Comparison of ENCODE assay signal across 16 cellular contexts in the genomic region with DNA sequence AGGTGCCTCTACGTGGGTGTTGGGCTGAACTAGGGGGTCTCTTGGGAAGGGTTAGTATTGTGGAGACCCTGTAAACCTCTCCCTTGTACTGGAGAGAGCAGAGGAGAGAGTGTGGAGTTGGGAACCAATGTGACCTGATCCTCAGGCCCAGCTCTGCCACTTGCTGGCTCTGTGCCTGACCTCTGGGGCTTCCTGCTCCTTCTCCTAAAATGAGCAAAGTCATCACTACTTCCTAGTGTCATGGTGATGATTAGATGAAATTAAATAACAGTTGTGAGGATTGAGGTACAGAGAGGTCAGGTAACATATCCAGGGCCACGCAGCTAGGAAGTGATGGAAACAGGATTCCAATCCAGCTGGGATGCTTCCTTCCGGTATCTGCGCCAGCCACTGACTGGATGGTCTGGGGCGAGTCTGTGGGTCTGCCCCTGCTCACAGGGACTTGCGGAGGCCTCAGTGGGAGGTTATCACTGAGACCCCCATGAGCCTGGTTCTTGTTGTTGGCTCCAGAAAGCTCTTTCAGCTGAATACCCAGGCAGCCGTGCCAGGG. TPM values are rescaled to one million over a fixed set of nuclear protein-coding genes. Genes with fewer than 3 reads are reported as not detected.
DNase-seq lines count a peak whose midpoint lies in the region; ATAC-seq and TF ChIP-seq lines count a peak whose summit lies in the region.
"Had no signal": no experiment of that assay in that cellular context is flagged by ENCODE, and none has a peak within 500 bp of the region (broad histone marks: within the 10 kb centered on the region; RNA-seq: fewer than 3 reads in every experiment).

No MANE protein-coding gene starts in this region.

- H3K4me3 Mint-ChIP-seq in activated naive CD4-positive, alpha-beta T cell treated with anti-CD3 and anti-CD28 coated beads, Interleukin-2, amount 10 ng/mL, durations not matched to agents 7 days and 5 days, result no peak overlapping the region
- no peak overlapping the region for H3K4me3 Mint-ChIP-seq in activated naive CD4-positive, alpha-beta T cell treated with anti-CD3 and anti-CD28 coated beads for 36 hours
- H3K4me3 Mint-ChIP-seq in dendritic cell treated with granulocyte-macrophage colony-stimulating factor and Interleukin-4, amounts not matched to agents 40 ng/mL and 50 ng/mL, for 4 days, result no peak overlapping the region
- peak overlapping the region; percentile 52 for H3K4me3 Mint-ChIP-seq in stimulated activated effector memory CD8-positive, alpha-beta T cell treated with anti-CD3 and anti-CD28 coated beads, Interleukin-12 subunit alpha, Interleukin-12 subunit beta, amount 100 ng/mL, for 72 hours
- H3K4me3 Mint-ChIP-seq: activated naive CD8-positive, alpha-beta T cell treated with anti-CD3 and anti-CD28 coated beads, Interleukin-2, amount 50 U/mL, for 24 hours had no signal

- H3K9me2 ChIP-seq in PC-3 (replicated peaks; ENCODE audit: low read length) (no peaks in the 10 kb centered on the region), SK-N-SH (no peaks in the 10 kb centered on the region)

- peaks cover 5% of the 10 kb centered on the region for H3F3A ChIP-seq in PC-3 (ENCODE audit: low read length, unreplicated experiment)
- H3F3A ChIP-seq in SK-N-SH (replicated peaks; ENCODE audit: insufficient read depth), result peaks cover 6% of the 10 kb centered on the region

- no peaks in the 10 kb centered on the region for H3K9me3 Mint-ChIP-seq in activated naive CD4-positive, alpha-beta T cell treated with anti-CD3 and anti-CD28 coated beads, Interleukin-2, amount 10 ng/mL, durations not matched to agents 7 days and 5 days
- no peaks in the 10 kb centered on the region for H3K9me3 Mint-ChIP-seq in activated naive CD4-positive, alpha-beta T cell treated with anti-CD3 and anti-CD28 coated beads for 36 hours
- no peaks in the 10 kb centered on the region for H3K9me3 Mint-ChIP-seq in dendritic cell treated with granulocyte-macrophage colony-stimulating factor and Interleukin-4, amounts not matched to agents 40 ng/mL and 50 ng/mL, for 4 days
- no peaks in the 10 kb centered on the region for H3K9me3 Mint-ChIP-seq in stimulated activated effector memory CD8-positive, alpha-beta T cell treated with anti-CD3 and anti-CD28 coated beads, Interleukin-12 subunit alpha, Interleukin-12 subunit beta, amount 100 ng/mL, for 72 hours
- H3K9me3 Mint-ChIP-seq: activated naive CD8-positive, alpha-beta T cell treated with anti-CD3 and anti-CD28 coated beads, Interleukin-2, amount 50 U/mL, for 24 hours; T-helper 2 cell treated with Interferon-gamma antibody and Interleukin-4, amounts not matched to agents 5 μg/mL and 100 μg/mL, for 36 hours had no signal

- H3K27me3 ChIP-seq in PC-3 (ENCODE audit: low read length) (no peaks in the 10 kb centered on the region), lower lobe of right lung (ENCODE audit: low read depth) (no peaks in the 10 kb centered on the region), SK-N-SH (ENCODE audit: insufficient read depth) (no peaks in the 10 kb centered on the region)

- peaks cover 76% of the 10 kb centered on the region for H3K79me2 ChIP-seq in PC-3 (ENCODE audit: low read length)
- peaks cover 100% of the 10 kb centered on the region for H3K79me2 ChIP-seq in SK-N-SH (ENCODE audit: insufficient read depth)

- TF ChIP-seq CTCF in PC-3 (conservative IDR thresholded peaks at IDR 0.05; ENCODE audit: low read depth, low read length) (no peak), lower lobe of right lung (IDR thresholded peaks at IDR 0.05) (no peak), SK-N-SH (IDR thresholded peaks at IDR 0.05) (no peak)

- POLR2A ChIA-PET in PC-3 (lab: Charles Lee; ENCODE audit: unreplicated experiment), result no interaction called here
- POLR2A ChIA-PET in SK-N-SH (lab: Yijun Ruan, JAX), result interaction anchor here (1.1 kb wide), 1 partner anchor 9 kb away, joined by 4 read pairs; the partner anchor contains the start of gene GALNT10

- H3K4me1 Mint-ChIP-seq in activated naive CD4-positive, alpha-beta T cell treated with anti-CD3 and anti-CD28 coated beads, Interleukin-2, amount 10 ng/mL, durations not matched to agents 7 days and 5 days, result peaks cover 74% of the 10 kb centered on the region
- peaks cover 73% of the 10 kb centered on the region for H3K4me1 Mint-ChIP-seq in activated naive CD4-positive, alpha-beta T cell treated with anti-CD3 and anti-CD28 coated beads for 36 hours (ENCODE audit: low read depth)
- peaks cover 40% of the 10 kb centered on the region for H3K4me1 Mint-ChIP-seq in dendritic cell treated with granulocyte-macrophage colony-stimulating factor and Interleukin-4, amounts not matched to agents 40 ng/mL and 50 ng/mL, for 4 days (ENCODE audit: low read depth)
- peaks cover 78% of the 10 kb centered on the region for H3K4me1 Mint-ChIP-seq in stimulated activated effector memory CD8-positive, alpha-beta T cell treated with anti-CD3 and anti-CD28 coated beads, Interleukin-12 subunit alpha, Interleukin-12 subunit beta, amount 100 ng/mL, for 72 hours

- H3K36me3 Mint-ChIP-seq in activated naive CD4-positive, alpha-beta T cell treated with anti-CD3 and anti-CD28 coated beads, Interleukin-2, amount 10 ng/mL, durations not matched to agents 7 days and 5 days, result peaks cover 18% of the 10 kb centered on the region
- H3K36me3 Mint-ChIP-seq in activated naive CD4-positive, alpha-beta T cell treated with anti-CD3 and anti-CD28 coated beads for 36 hours (ENCODE audit: low read depth), result peaks cover 34% of the 10 kb centered on the region
- H3K36me3 Mint-ChIP-seq in dendritic cell treated with granulocyte-macrophage colony-stimulating factor and Interleukin-4, amounts not matched to agents 40 ng/mL and 50 ng/mL, for 4 days (ENCODE audit: low read depth), result peaks cover 41% of the 10 kb centered on the region
- peaks cover 59% of the 10 kb centered on the region for H3K36me3 Mint-ChIP-seq in stimulated activated effector memory CD8-positive, alpha-beta T cell treated with anti-CD3 and anti-CD28 coated beads, Interleukin-12 subunit alpha, Interleukin-12 subunit beta, amount 100 ng/mL, for 72 hours

- CTCF ChIA-PET in activated naive CD4-positive, alpha-beta T cell treated with anti-CD3 and anti-CD28 coated beads, Interleukin-2, amount 10 ng/mL, durations not matched to agents 7 days and 5 days (lab: Charles Lee), result interaction anchor here (0.8 to 4.4 kb wide), 6 partner anchors 11 to 205 kb away, joined by 3 to 69 read pairs (median 4); no protein-coding TSS in a partner anchor
- CTCF ChIA-PET in activated naive CD4-positive, alpha-beta T cell treated with anti-CD3 and anti-CD28 coated beads for 36 hours (lab: Charles Lee), result interaction anchor here (2.0 to 3.4 kb wide), 3 partner anchors 10 to 205 kb away, joined by 7 to 12 read pairs (median 9); partner anchors contain the start of gene GALNT10
- CTCF ChIA-PET in PC-3 (lab: Charles Lee), result no interaction called here
- CTCF ChIA-PET in SK-N-SH (lab: Yijun Ruan, JAX), result interaction anchor here (1.1 to 3.7 kb wide), 4 partner anchors 10 to 205 kb away, joined by 5 to 30 read pairs (median 9); partner anchors contain the start of gene GALNT10

- no peak for TF ChIP-seq RAD21 in SK-N-SH (IDR thresholded peaks at IDR 0.05; ENCODE audit: low read length)

- WGBS in SK-N-SH (ENCODE audit: low lambda C conversion rate), result 100% methylated on average over 6 of the region's 7 CpGs

- no peak for TF ChIP-seq EP300 in SK-N-SH (IDR thresholded peaks at IDR 0.05; ENCODE audit: borderline replicate concordance in 1 of 2, low read depth in 1 of 2, low read length in 1 of 2)

- H3K27ac ChIP-seq in PC-3 (ENCODE audit: low read length), result peak overlapping the region; percentile 99
- no peak overlapping the region for H3K27ac ChIP-seq in lower lobe of right lung
- H3K27ac ChIP-seq in SK-N-SH (ENCODE audit: low read depth in 2 of 2, low read length in 1 of 2), result no peak overlapping the region
- H3K27ac ChIP-seq: HL-60, parathyroid adenoma had no signal

- no peak overlapping the region for H3K9ac ChIP-seq in PC-3 (ENCODE audit: low read length)
- H3K9ac ChIP-seq in SK-N-SH, result no peak overlapping the region
- H3K9ac ChIP-seq: parathyroid adenoma had no signal

- H3K9me3 ChIP-seq in PC-3 (ENCODE audit: low read length) (no peaks in the 10 kb centered on the region), lower lobe of right lung (no peaks in the 10 kb centered on the region), SK-N-SH (no peaks in the 10 kb centered on the region)
- H3K9me3 ChIP-seq: mucosa of descending colon had no signal

- no peaks in the 10 kb centered on the region for H3K27me3 Mint-ChIP-seq in activated naive CD4-positive, alpha-beta T cell treated with anti-CD3 and anti-CD28 coated beads, Interleukin-2, amount 10 ng/mL, durations not matched to agents 7 days and 5 days
- no peaks in the 10 kb centered on the region for H3K27me3 Mint-ChIP-seq in activated naive CD4-positive, alpha-beta T cell treated with anti-CD3 and anti-CD28 coated beads for 36 hours (ENCODE audit: low read depth)
- no peaks in the 10 kb centered on the region for H3K27me3 Mint-ChIP-seq in dendritic cell treated with granulocyte-macrophage colony-stimulating factor and Interleukin-4, amounts not matched to agents 40 ng/mL and 50 ng/mL, for 4 days
- H3K27me3 Mint-ChIP-seq: activated naive CD8-positive, alpha-beta T cell treated with anti-CD3 and anti-CD28 coated beads, Interleukin-2, amount 50 U/mL, for 24 hours had no signal

- H3K27ac Mint-ChIP-seq in activated naive CD4-positive, alpha-beta T cell treated with anti-CD3 and anti-CD28 coated beads, Interleukin-2, amount 10 ng/mL, durations not matched to agents 7 days and 5 days, result peak overlapping the region; percentile 65
- no peak overlapping the region for H3K27ac Mint-ChIP-seq in activated naive CD4-positive, alpha-beta T cell treated with anti-CD3 and anti-CD28 coated beads for 36 hours
- peak overlapping the region; percentile 7 for H3K27ac Mint-ChIP-seq in dendritic cell treated with granulocyte-macrophage colony-stimulating factor and Interleukin-4, amounts not matched to agents 40 ng/mL and 50 ng/mL, for 4 days
- peak overlapping the region; percentile 86 for H3K27ac Mint-ChIP-seq in stimulated activated effector memory CD8-positive, alpha-beta T cell treated with anti-CD3 and anti-CD28 coated beads, Interleukin-12 subunit alpha, Interleukin-12 subunit beta, amount 100 ng/mL, for 72 hours

- H3K4me2 ChIP-seq in PC-3 (ENCODE audit: low read length) (peak overlapping the region; percentile 82), SK-N-SH (no peak overlapping the region)

- no TSS peak for BruUV-seq in PC-3 (replicated peaks; lab: Mats Ljungman, UMichigan)

- H4K20me1 ChIP-seq in PC-3 (ENCODE audit: low read length) (no peaks in the 10 kb centered on the region), SK-N-SH (ENCODE audit: insufficient read depth) (peaks cover 16% of the 10 kb centered on the region; the same call in 1 of the 2 replicates)

- ATAC-seq in PC-3 (no peak), lower lobe of right lung (no peak)
- no peak for ATAC-seq in stimulated activated effector memory CD8-positive, alpha-beta T cell treated with anti-CD3 and anti-CD28 coated beads, Interleukin-12 subunit alpha, Interleukin-12 subunit beta, amount 100 ng/mL, for 72 hours
- ATAC-seq: activated naive CD8-positive, alpha-beta T cell treated with anti-CD3 and anti-CD28 coated beads, Interleukin-2, amount 50 U/mL, for 24 hours; mucosa of descending colon had no signal

- no peak overlapping the region; the same call in 1 of the 2 replicates for H3K4me3 ChIP-seq in PC-3 (ENCODE audit: low read length)
- H3K4me3 ChIP-seq in lower lobe of right lung, result no peak overlapping the region
- no peak overlapping the region for H3K4me3 ChIP-seq in SK-N-SH (ENCODE audit: low read depth in 2 of 2, low read length in 1 of 2)
- H3K4me3 ChIP-seq: mucosa of descending colon had no signal

- intact Hi-C loops in activated naive CD4-positive, alpha-beta T cell treated with anti-CD3 and anti-CD28 coated beads for 36 hours (cut with micrococcal nuclease), result loop anchor here (2.0 to 5.0 kb wide), 2 partner anchors 245 to 558 kb away; partner anchors contain the start of genes LARP1 and SAP30L
- intact Hi-C loops in PC-3 (cut with micrococcal nuclease), result loop anchor here (2.0 kb wide), 2 partner anchors 15 to 167 kb away; no protein-coding TSS in a partner anchor
- intact Hi-C loops in dendritic cell treated with granulocyte-macrophage colony-stimulating factor and Interleukin-4, amounts not matched to agents 40 ng/mL and 50 ng/mL, for 4 days (cut with micrococcal nuclease), result loop anchor here (10.0 kb wide), 1 partner anchor 205 kb away; no protein-coding TSS in a partner anchor
- intact Hi-C loops in lower lobe of right lung (cut with DNase I), result no loop called here

- DNase-seq in activated naive CD4-positive, alpha-beta T cell treated with anti-CD3 and anti-CD28 coated beads, Interleukin-2, amount 10 ng/mL, durations not matched to agents 7 days and 5 days, result no peak
- no peak for DNase-seq in activated naive CD4-positive, alpha-beta T cell treated with anti-CD3 and anti-CD28 coated beads for 36 hours
- DNase-seq in PC-3 (no peak), lower lobe of right lung (no peak), NCI-H446 treated with DMSO at 0.1 percent for 48 hours (lab: John Stamatoyannopoulos, UW) (no peak), SK-N-SH (no peak)
- DNase-seq in stimulated activated effector memory CD8-positive, alpha-beta T cell treated with anti-CD3 and anti-CD28 coated beads, Interleukin-12 subunit alpha, Interleukin-12 subunit beta, amount 100 ng/mL, for 72 hours (ENCODE audit: low spot score in 2 of 2), result no peak
- DNase-seq: activated naive CD8-positive, alpha-beta T cell treated with anti-CD3 and anti-CD28 coated beads, Interleukin-2, amount 50 U/mL, for 24 hours; glutamatergic neuron; mucosa of descending colon; NCI-H2081; NCI-H774 had no signal

- peaks cover 48% of the 10 kb centered on the region for H3K4me1 ChIP-seq in PC-3 (ENCODE audit: insufficient read depth, low read length)
- H3K4me1 ChIP-seq in lower lobe of right lung, result peaks cover 36% of the 10 kb centered on the region
- peaks cover 13 to 30% of the 10 kb centered on the region in 2 experiments for H3K4me1 ChIP-seq in SK-N-SH (ENCODE audit: control insufficient read depth in 1 of 2, insufficient read depth in 2 of 2, low read depth in 1 of 2, low read length in 1 of 2)

- H2AFZ ChIP-seq in PC-3 (ENCODE audit: low read length) (no peak overlapping the region), SK-N-SH (ENCODE audit: low read depth) (no peak overlapping the region)
- H2AFZ ChIP-seq: parathyroid adenoma had no signal

- peaks cover 15% of the 10 kb centered on the region; the same call in 1 of the 2 replicates for H3K36me3 ChIP-seq in PC-3 (ENCODE audit: low read depth, low read length)
- peaks cover 5% of the 10 kb centered on the region for H3K36me3 ChIP-seq in lower lobe of right lung
- peaks cover 19 to 27% of the 10 kb centered on the region in 2 experiments for H3K36me3 ChIP-seq in SK-N-SH (replicated peaks in 1 of 2; ENCODE audit: control insufficient read depth in 1 of 2, insufficient read depth in 2 of 2, low read length in 1 of 2)

RNA-seq across cellular contexts. Expression of gene GALNT10, which starts 9.2 kb away (rescaled TPM):
- total RNA-seq in activated naive CD4-positive, alpha-beta T cell treated with anti-CD3 and anti-CD28 coated beads for 36 hours, result 10 to 100 TPM; 41.2 to 42.8 TPM
- total RNA-seq in PC-3 (2014; rRNA removed) (44.9 and 46.2 TPM in 2 replicates), lower lobe of right lung (57.6 TPM)
- polyA plus RNA-seq in SK-N-SH (2012; rRNA removed), result 56.3 and 78.9 TPM in 2 replicates
- 45.8 and 54.1 TPM in 2 replicates for polyA plus RNA-seq in SK-N-SH (2012; cell fraction: cytosol; rRNA removed)
- polyA plus RNA-seq in SK-N-SH (2012; cell fraction: nucleus; rRNA removed), result 43.7 and 69.2 TPM in 2 replicates
